18 cellular contexts compared by ENCODE assay signal in genomic region chr11:77173494-77173893, GRCh38. TPM values are rescaled to one million over a fixed set of nuclear protein-coding genes. Genes with fewer than 3 reads are reported as not detected.
DNase-seq lines count a peak whose midpoint lies in the region; ATAC-seq and TF ChIP-seq lines count a peak whose summit lies in the region.
"Had no signal": no experiment of that assay in that cellular context is flagged by ENCODE, and none has a peak within 500 bp of the region (broad histone marks: within the 10 kb centered on the region; RNA-seq: fewer than 3 reads in every experiment).

No MANE protein-coding gene starts in this region.

- H2BK12ac ChIP-seq in H9 (ENCODE audit: insufficient read length, low read depth, low read length): no peak overlapping the region

- H3K27me3 ChIP-seq in H9 (ENCODE audit: insufficient read depth, low read length) (peaks cover 2% of the 10 kb centered on the region; the same call in 1 of the 2 replicates), neural progenitor cell (no peaks in the 10 kb centered on the region)

- H3K9ac ChIP-seq in H9 (ENCODE audit: extremely low read depth, insufficient read length, low read length): no peak overlapping the region
- no peak overlapping the region for H3K9ac ChIP-seq in neural progenitor cell

- no peak overlapping the region for H3K23ac ChIP-seq in H9 (ENCODE audit: insufficient read length, low read depth, low read length)

- H3K9me3 ChIP-seq in H9 (ENCODE audit: control insufficient read depth, low read depth, low read length): no peaks in the 10 kb centered on the region
- H3K9me3 ChIP-seq in neural progenitor cell (ENCODE audit: low read depth): no peaks in the 10 kb centered on the region

- DNase-seq in H9 (no peak), left kidney (ENCODE audit: low read depth, low spot score) (peak; percentile 45), neural progenitor cell (ENCODE audit: low spot score) (no peak)
- DNase-seq in T-helper 2 cell treated with Interferon-gamma antibody and Interleukin-4, amounts not matched to agents 5 μg/mL and 100 μg/mL, for 36 hours (ENCODE audit: low spot score): no peak
- DNase-seq in stimulated activated effector memory CD8-positive, alpha-beta T cell treated with anti-CD3 and anti-CD28 coated beads, Interleukin-12 subunit alpha, Interleukin-12 subunit beta, amount 100 ng/mL, for 72 hours (ENCODE audit: low spot score in 2 of 2): no peak
- DNase-seq: AML-193; Calu3; CD4-positive, CD25-positive, alpha-beta regulatory T cell; DMS79; NCI-H1436; NCI-H2029 treated with DMSO at 0.1 percent for 48 hours; NCI-H2227 treated with DMSO at 0.1 percent for 48 hours; NCI-H524 treated with DMSO at 0.1 percent for 48 hours; OCI-M1 had no signal

- H3K4me1 ChIP-seq in H9 (ENCODE audit: insufficient read depth, low read length) (peaks cover 17% of the 10 kb centered on the region; the same call in 1 of the 2 replicates), neural progenitor cell (peaks cover 54% of the 10 kb centered on the region)

- no peak overlapping the region for H3K4ac ChIP-seq in H9 (ENCODE audit: low read depth, low read length)

- TF ChIP-seq CTCF in H9 (conservative IDR thresholded peaks at IDR 0.05) (no peak), neural progenitor cell (IDR thresholded peaks at IDR 0.05) (no peak)

- H3K56ac ChIP-seq in H9 (ENCODE audit: insufficient read length, low read depth, low read length): no peak overlapping the region

- no peak overlapping the region for H2BK120ac ChIP-seq in H9 (ENCODE audit: low read depth, low read length, poor library complexity, severe bottlenecking)

- H3K4me1 Mint-ChIP-seq in H9: peaks cover 69 to 71% of the 10 kb centered on the region in 2 experiments
- peaks cover 42% of the 10 kb centered on the region for H3K4me1 Mint-ChIP-seq in dendritic cell treated with granulocyte-macrophage colony-stimulating factor and Interleukin-4, amounts not matched to agents 40 ng/mL and 50 ng/mL, for 4 days (ENCODE audit: low read depth)
- H3K4me1 Mint-ChIP-seq in neural progenitor cell: peaks cover 65% of the 10 kb centered on the region
- no peaks in the 10 kb centered on the region for H3K4me1 Mint-ChIP-seq in T-helper 2 cell treated with Interferon-gamma antibody and Interleukin-4, amounts not matched to agents 5 μg/mL and 100 μg/mL, for 36 hours (ENCODE audit: low read depth)
- no peaks in the 10 kb centered on the region for H3K4me1 Mint-ChIP-seq in stimulated activated effector memory CD8-positive, alpha-beta T cell treated with anti-CD3 and anti-CD28 coated beads, Interleukin-12 subunit alpha, Interleukin-12 subunit beta, amount 100 ng/mL, for 72 hours
- H3K4me1 Mint-ChIP-seq: CD4-positive, CD25-positive, alpha-beta regulatory T cell had no signal

- H2AK5ac ChIP-seq in H9 (ENCODE audit: insufficient read length, low read length): no peak overlapping the region

- H2AFZ ChIP-seq in H9 (ENCODE audit: low read length) (no peak overlapping the region), neural progenitor cell (replicated peaks) (no peak overlapping the region)

- H3K23me2 ChIP-seq in H9 (ENCODE audit: insufficient read length, low read depth, low read length, poor library complexity, severe bottlenecking): no peaks in the 10 kb centered on the region

- 0 out of 2 replicates have a peak overlapping the region, but pooled peaks have one; percentile 32 for H3K14ac ChIP-seq in H9 (ENCODE audit: insufficient read depth, low read length)

- no CpG with 5 or more reads among the region's 10 CpGs for WGBS in H9 (ENCODE audit: extremely low coverage, insufficient read length, low lambda C conversion rate)

- no peak for ATAC-seq in HG02678 (IDR thresholded peaks at IDR 0.05; ENCODE audit: unreplicated experiment)
- ATAC-seq in stimulated activated effector memory CD8-positive, alpha-beta T cell treated with anti-CD3 and anti-CD28 coated beads, Interleukin-12 subunit alpha, Interleukin-12 subunit beta, amount 100 ng/mL, for 72 hours: no peak
- ATAC-seq: K562 had no signal

- no peak overlapping the region; a peak in 1 of 5 replicates for H3K4me3 Mint-ChIP-seq in H9
- no peak overlapping the region for H3K4me3 Mint-ChIP-seq in dendritic cell treated with granulocyte-macrophage colony-stimulating factor and Interleukin-4, amounts not matched to agents 40 ng/mL and 50 ng/mL, for 4 days
- H3K4me3 Mint-ChIP-seq in neural progenitor cell: peak overlapping the region; percentile 11
- H3K4me3 Mint-ChIP-seq in T-helper 2 cell treated with Interferon-gamma antibody and Interleukin-4, amounts not matched to agents 5 μg/mL and 100 μg/mL, for 36 hours: no peak overlapping the region
- H3K4me3 Mint-ChIP-seq in stimulated activated effector memory CD8-positive, alpha-beta T cell treated with anti-CD3 and anti-CD28 coated beads, Interleukin-12 subunit alpha, Interleukin-12 subunit beta, amount 100 ng/mL, for 72 hours: no peak overlapping the region
- H3K4me3 Mint-ChIP-seq: CD4-positive, CD25-positive, alpha-beta regulatory T cell had no signal

- H4K91ac ChIP-seq in H9 (ENCODE audit: insufficient read length, low read depth, low read length): no peak overlapping the region

- peaks cover 0 to 3% (median 0%) of the 10 kb centered on the region in 3 experiments; a peak in 4 of 7 replicates for H3K36me3 Mint-ChIP-seq in H9 (ENCODE audit: insufficient read depth in 1 of 3, low read depth in 3 of 3)
- H3K36me3 Mint-ChIP-seq in dendritic cell treated with granulocyte-macrophage colony-stimulating factor and Interleukin-4, amounts not matched to agents 40 ng/mL and 50 ng/mL, for 4 days (ENCODE audit: low read depth): peaks cover 9% of the 10 kb centered on the region
- no peaks in the 10 kb centered on the region for H3K36me3 Mint-ChIP-seq in neural progenitor cell
- H3K36me3 Mint-ChIP-seq in T-helper 2 cell treated with Interferon-gamma antibody and Interleukin-4, amounts not matched to agents 5 μg/mL and 100 μg/mL, for 36 hours (ENCODE audit: low read depth): no peaks in the 10 kb centered on the region
- no peaks in the 10 kb centered on the region for H3K36me3 Mint-ChIP-seq in stimulated activated effector memory CD8-positive, alpha-beta T cell treated with anti-CD3 and anti-CD28 coated beads, Interleukin-12 subunit alpha, Interleukin-12 subunit beta, amount 100 ng/mL, for 72 hours
- H3K36me3 Mint-ChIP-seq: CD4-positive, CD25-positive, alpha-beta regulatory T cell had no signal

- intact Hi-C loops in dendritic cell treated with granulocyte-macrophage colony-stimulating factor and Interleukin-4, amounts not matched to agents 40 ng/mL and 50 ng/mL, for 4 days (cut with micrococcal nuclease): no loop called here

- H3K79me1 ChIP-seq in H9 (ENCODE audit: insufficient read depth, low read depth, low read length, poor library complexity, severe bottlenecking): no peaks in the 10 kb centered on the region

- H4K20me1 ChIP-seq in H9 (ENCODE audit: control insufficient read depth, insufficient read depth, insufficient read length): no peaks in the 10 kb centered on the region
- H4K20me1 ChIP-seq in neural progenitor cell (ENCODE audit: low read depth): no peaks in the 10 kb centered on the region

- H3K79me2 ChIP-seq in H9 (ENCODE audit: insufficient read depth, low read length) (no peaks in the 10 kb centered on the region), neural progenitor cell (ENCODE audit: low read depth) (no peaks in the 10 kb centered on the region)

- H4K8ac ChIP-seq in H9 (replicated peaks; ENCODE audit: insufficient read length, low read depth, low read length): no peak overlapping the region

- H3K18ac ChIP-seq in H9 (ENCODE audit: insufficient read length, low read depth, low read length): no peak overlapping the region

- H3K4me2 ChIP-seq in H9 (ENCODE audit: insufficient read depth, insufficient read length, low read length) (no peak overlapping the region), neural progenitor cell (no peak overlapping the region)

- H3K9me3 Mint-ChIP-seq in H9 (peaks cover 0 to 2% of the 10 kb centered on the region in 2 experiments; a peak in 2 of 5 replicates), neural progenitor cell (no peaks in the 10 kb centered on the region)
- no peaks in the 10 kb centered on the region for H3K9me3 Mint-ChIP-seq in dendritic cell treated with granulocyte-macrophage colony-stimulating factor and Interleukin-4, amounts not matched to agents 40 ng/mL and 50 ng/mL, for 4 days
- no peaks in the 10 kb centered on the region for H3K9me3 Mint-ChIP-seq in T-helper 2 cell treated with Interferon-gamma antibody and Interleukin-4, amounts not matched to agents 5 μg/mL and 100 μg/mL, for 36 hours
- peaks cover 3% of the 10 kb centered on the region for H3K9me3 Mint-ChIP-seq in stimulated activated effector memory CD8-positive, alpha-beta T cell treated with anti-CD3 and anti-CD28 coated beads, Interleukin-12 subunit alpha, Interleukin-12 subunit beta, amount 100 ng/mL, for 72 hours

- no peak overlapping the region for H2BK15ac ChIP-seq in H9 (ENCODE audit: low read depth, low read length)

- no peak overlapping the region for H3T11ph ChIP-seq in H9 (ENCODE audit: low read length)

- H3F3A ChIP-seq in neural progenitor cell (ENCODE audit: low read depth): peaks cover 30% of the 10 kb centered on the region

- no peak overlapping the region for H3K27ac Mint-ChIP-seq in H9
- peak overlapping the region; percentile 36 for H3K27ac Mint-ChIP-seq in dendritic cell treated with granulocyte-macrophage colony-stimulating factor and Interleukin-4, amounts not matched to agents 40 ng/mL and 50 ng/mL, for 4 days
- peak overlapping the region; percentile 85 for H3K27ac Mint-ChIP-seq in neural progenitor cell
- H3K27ac Mint-ChIP-seq in T-helper 2 cell treated with Interferon-gamma antibody and Interleukin-4, amounts not matched to agents 5 μg/mL and 100 μg/mL, for 36 hours: no peak overlapping the region
- H3K27ac Mint-ChIP-seq in stimulated activated effector memory CD8-positive, alpha-beta T cell treated with anti-CD3 and anti-CD28 coated beads, Interleukin-12 subunit alpha, Interleukin-12 subunit beta, amount 100 ng/mL, for 72 hours: no peak overlapping the region

- no peaks in the 10 kb centered on the region for H3K36me3 ChIP-seq in neural progenitor cell

- H3K4me3 ChIP-seq in neural progenitor cell: no peak overlapping the region
- H3K4me3 ChIP-seq: K562 had no signal

- H3K27me3 Mint-ChIP-seq in H9 (ENCODE audit: low read depth) (no peaks in the 10 kb centered on the region; the same call in none of the 2 replicates), neural progenitor cell (ENCODE audit: insufficient read depth, low read depth) (peaks cover 26% of the 10 kb centered on the region)
- H3K27me3 Mint-ChIP-seq in dendritic cell treated with granulocyte-macrophage colony-stimulating factor and Interleukin-4, amounts not matched to agents 40 ng/mL and 50 ng/mL, for 4 days: peaks cover 9% of the 10 kb centered on the region
- H3K27me3 Mint-ChIP-seq in T-helper 2 cell treated with Interferon-gamma antibody and Interleukin-4, amounts not matched to agents 5 μg/mL and 100 μg/mL, for 36 hours (ENCODE audit: low read depth): no peaks in the 10 kb centered on the region
- H3K27me3 Mint-ChIP-seq: CD4-positive, CD25-positive, alpha-beta regulatory T cell had no signal

- no peak overlapping the region for H4K5ac ChIP-seq in H9 (ENCODE audit: insufficient read length, low read depth, low read length)

- no peak overlapping the region for H2BK5ac ChIP-seq in H9 (ENCODE audit: insufficient read length, low read length)

- no peak overlapping the region for H2BK20ac ChIP-seq in H9 (ENCODE audit: low read depth, low read length, poor library complexity, severe bottlenecking)

- no peak overlapping the region for H3K27ac ChIP-seq in H9 (ENCODE audit: insufficient read length, low read depth, low read length)
- H3K27ac ChIP-seq in neural progenitor cell: no peak overlapping the region
- H3K27ac ChIP-seq: HL-60 had no signal

RNA-seq across cellular contexts. Expression of gene MYO7A, which starts 45.4 kb away (rescaled TPM):
- total RNA-seq in H9 (2021) (1.6 and 2.2 TPM in 2 replicates), neural progenitor cell (ENCODE audit: low replicate concordance) (0.97 and 2.7 TPM in 2 replicates)

Comparison
In these comparisons a context has a peak if more than half of its experiments do, and no peak if none do; other contexts are left out.
1. H3K27ac Mint-ChIP-seq: peak in dendritic cell treated with granulocyte-macrophage colony-stimulating factor and Interleukin-4, amounts not matched to agents 40 ng/mL and 50 ng/mL, for 4 days (single experiment) and neural progenitor cell (single experiment); none in H9 (0 of 3), T-helper 2 cell treated with Interferon-gamma antibody and Interleukin-4, amounts not matched to agents 5 μg/mL and 100 μg/mL, for 36 hours (single experiment) and stimulated activated effector memory CD8-positive, alpha-beta T cell treated with anti-CD3 and anti-CD28 coated beads, Interleukin-12 subunit alpha, Interleukin-12 subunit beta, amount 100 ng/mL, for 72 hours (single experiment).